20 cellular contexts compared by ENCODE assay signal in genomic region chr7:158369866-158370265, GRCh38.
"Had no signal": no experiment of that assay in that cellular context is flagged by ENCODE, and none has a peak within 500 bp of the region (broad histone marks: within the 10 kb centered on the region; RNA-seq: fewer than 3 reads in every experiment).

No MANE protein-coding gene starts in this region.

- ATAC-seq: activated CD8-positive, alpha-beta T cell treated with anti-CD3 and anti-CD28 coated beads for 36 hours; activated naive CD8-positive, alpha-beta T cell treated with anti-CD3 and anti-CD28 coated beads, Interleukin-2, amount 50 U/mL, for 24 hours; activated T-cell treated with anti-CD3 and anti-CD28 coated beads, Interleukin-2, amount 50 U/mL, for 72 hours; Panc1 had no signal

- DNase-seq: activated CD4-positive, alpha-beta T cell treated with anti-CD3 and anti-CD28 coated beads, Interleukin-2, amount 10 ng/mL, durations not matched to agents 24 days and 14 days; activated CD4-positive, alpha-beta T cell treated with anti-CD3 and anti-CD28 coated beads, Interleukin-2, amount 50 U/mL, for 4 hours; activated CD8-positive, alpha-beta T cell treated with anti-CD3 and anti-CD28 coated beads for 36 hours; activated naive CD4-positive, alpha-beta T cell treated with anti-CD3 and anti-CD28 coated beads, Interleukin-2, amount 10 ng/mL, durations not matched to agents 7 days and 5 days; activated naive CD8-positive, alpha-beta T cell treated with anti-CD3 and anti-CD28 coated beads, Interleukin-2, amount 50 U/mL, for 24 hours; activated T-cell treated with anti-CD3 and anti-CD28 coated beads, Interleukin-2, amount 50 U/mL, for 1 hour; activated T-cell treated with anti-CD3 and anti-CD28 coated beads, Interleukin-2, amount 50 U/mL, for 72 hours; anterior cingulate cortex; central memory CD4-positive, alpha-beta T cell; NCI-H1092 treated with DMSO at 0.1 percent for 48 hours; NCI-H1417; NCI-H146; NCI-H187; NCI-H2081; NCI-H226; NCI-H524 treated with DMSO at 0.1 percent for 48 hours; RPMI8226; T1000 had no signal

- FAIRE-seq: bronchial epithelial cell had no signal
